ENCODE assay signal across 22 cellular contexts in genomic region chr1:45107782-45108181, GRCh38.
A peak's percentile ranks its signal among the peaks of the same experiment; 100 is the strongest.
DNase-seq lines count a peak whose midpoint lies in the region; ATAC-seq, FAIRE-seq and TF ChIP-seq lines count a peak whose summit lies in the region.
"Had no signal": no experiment of that assay in that cellular context is flagged by ENCODE, and none has a peak within 500 bp of the region (broad histone marks: within the 10 kb centered on the region; RNA-seq: fewer than 3 reads in every experiment).

No MANE protein-coding gene starts in this region.

- H3K9me3 Mint-ChIP-seq in WTC11, result peaks cover 48% of the 10 kb centered on the region
- H3K9me3 Mint-ChIP-seq in endodermal cell, result peaks cover 72% of the 10 kb centered on the region
- H3K9me3 Mint-ChIP-seq in CD8-positive, alpha-beta memory T cell, result no peaks in the 10 kb centered on the region
- H3K9me3 Mint-ChIP-seq: CD4-positive, alpha-beta memory T cell had no signal

- TF ChIP-seq CTCF in WTC11 (IDR thresholded peaks at IDR 0.05) (no peak), K562 (IDR thresholded peaks at IDR 0.05 in 2 of 3, conservative IDR thresholded peaks at IDR 0.05 in 1 of 3; ENCODE audit: insufficient read depth in 2 of 3, low read depth in 1 of 3, low read length in 3 of 3) (no peak), endodermal cell (conservative IDR thresholded peaks at IDR 0.05) (no peak), body of pancreas (IDR thresholded peaks at IDR 0.05) (no peak)

- no peaks in the 10 kb centered on the region for H3K36me3 ChIP-seq in K562 (ENCODE audit: control insufficient read depth, insufficient read depth, low read length)
- H3K36me3 ChIP-seq in endodermal cell (ENCODE audit: control insufficient read depth, insufficient read depth, low read length), result peaks cover 50% of the 10 kb centered on the region
- H3K36me3 ChIP-seq in body of pancreas (replicated peaks in 1 of 2; ENCODE audit: insufficient read depth in 1 of 2, low read depth in 2 of 2), result no peaks in the 10 kb centered on the region
- no peaks in the 10 kb centered on the region for H3K36me3 ChIP-seq in CD8-positive, alpha-beta memory T cell (ENCODE audit: insufficient read depth, low read length)
- H3K36me3 ChIP-seq: BE2C, BLaER1 had no signal

- no peaks in the 10 kb centered on the region for H3K9me1 ChIP-seq in K562 (ENCODE audit: control insufficient read depth, insufficient read depth, low read length)

- no peak overlapping the region for H3K4me3 Mint-ChIP-seq in WTC11
- H3K4me3 Mint-ChIP-seq in endodermal cell, result no peak overlapping the region
- no peak overlapping the region for H3K4me3 Mint-ChIP-seq in CD8-positive, alpha-beta memory T cell
- H3K4me3 Mint-ChIP-seq: CD14-positive monocyte; CD4-positive, alpha-beta memory T cell; CD4-positive, CD25-positive, alpha-beta regulatory T cell had no signal

- no peak overlapping the region for H3K4me3 ChIP-seq in K562
- H3K4me3 ChIP-seq in endodermal cell (ENCODE audit: low read length), result peak overlapping the region; percentile 71
- no peak overlapping the region for H3K4me3 ChIP-seq in body of pancreas
- no peak overlapping the region for H3K4me3 ChIP-seq in CD8-positive, alpha-beta memory T cell (ENCODE audit: low read length)
- H3K4me3 ChIP-seq: BLaER1 had no signal

- in situ Hi-C loops in K562 (cut with MboI), result no loop called here

- TF ChIP-seq RAD21 in K562 (CRISPR knock-in tag; conservative IDR thresholded peaks at IDR 0.05 in 1 of 2, IDR thresholded peaks at IDR 0.05 in 1 of 2), result no peak

- no peak overlapping the region for H3K27ac ChIP-seq in K562 (ENCODE audit: extremely low read depth, low read depth, low read length)
- no peak overlapping the region for H3K27ac ChIP-seq in endodermal cell (ENCODE audit: low read depth, low read length)
- no peak overlapping the region for H3K27ac ChIP-seq in body of pancreas
- H3K27ac ChIP-seq in CD8-positive, alpha-beta memory T cell (ENCODE audit: low read depth, low read length), result no peak overlapping the region
- H3K27ac ChIP-seq: BLaER1 had no signal

- intact Hi-C loops in K562 (cut with micrococcal nuclease), result no loop called here
- intact Hi-C loops in body of pancreas (cut with DNase I), result no loop called here

- no peak overlapping the region for H3K9ac ChIP-seq in K562 (ENCODE audit: insufficient read depth in 1 of 2, low read depth in 2 of 2, low read length in 2 of 2)
- no peak overlapping the region for H3K9ac ChIP-seq in endodermal cell (ENCODE audit: extremely low read depth, low read length, poor library complexity, severe bottlenecking)
- H3K9ac ChIP-seq: BLaER1 had no signal

- no peaks in the 10 kb centered on the region for H4K20me1 ChIP-seq in K562 (replicated peaks; ENCODE audit: control insufficient read depth, insufficient read depth, low read length)
- H4K20me1 ChIP-seq: BLaER1 had no signal

- TF ChIP-seq POLR2A in K562 (conservative IDR thresholded peaks at IDR 0.05) (no peak), body of pancreas (IDR thresholded peaks at IDR 0.05) (no peak)

- H3K4me1 ChIP-seq in K562 (replicated peaks in 1 of 2; ENCODE audit: control insufficient read depth in 2 of 2, insufficient read depth in 2 of 2, low read length in 2 of 2) (no peaks in the 10 kb centered on the region), endodermal cell (ENCODE audit: control insufficient read depth, insufficient read depth, low read length) (no peaks in the 10 kb centered on the region), body of pancreas (no peaks in the 10 kb centered on the region)
- no peaks in the 10 kb centered on the region for H3K4me1 ChIP-seq in CD8-positive, alpha-beta memory T cell (ENCODE audit: insufficient read depth, low read length)
- H3K4me1 ChIP-seq: BE2C, BLaER1, Caco-2 had no signal

- no peak for DNase-seq in WTC11 (ENCODE audit: low spot score)
- DNase-seq in K562 (ENCODE audit: extremely low read depth in 1 of 4, low spot score in 3 of 4), result no peak
- no peak for DNase-seq in endodermal cell
- DNase-seq in HUDEP-2 (lab: John Stamatoyannopoulos, UW; ENCODE audit: unreplicated experiment in 76 of 76), result no peak
- no peak for DNase-seq in body of pancreas
- DNase-seq in CD8-positive, alpha-beta memory T cell, result no peak
- DNase-seq: 8988T; ACHN; BE2C; C1 segment of cervical spinal cord; Caco-2; Calu3; CD4-positive, alpha-beta memory T cell; CD4-positive, CD25-positive, alpha-beta regulatory T cell; DMS79 treated with DMSO at 0.1 percent for 48 hours; GF-D8 had no signal

- H3K27me3 ChIP-seq in K562 (ENCODE audit: control insufficient read depth in 2 of 2, insufficient read depth in 2 of 2, low read length in 2 of 2) (peaks cover 4 to 6% of the 10 kb centered on the region in 2 experiments; a peak in 3 of 5 replicates), endodermal cell (ENCODE audit: control insufficient read depth, insufficient read depth, low read length, poor library complexity, severe bottlenecking) (no peaks in the 10 kb centered on the region), body of pancreas (peaks cover 0 to 4% of the 10 kb centered on the region in 2 donors)
- no peaks in the 10 kb centered on the region for H3K27me3 ChIP-seq in CD8-positive, alpha-beta memory T cell (ENCODE audit: insufficient read depth, low read length, poor library complexity, severe bottlenecking)
- H3K27me3 ChIP-seq: BE2C, BLaER1 had no signal

- CTCF ChIA-PET in WTC11 (lab: Charles Lee), result no interaction called here
- CTCF ChIA-PET in K562 (lab: Yijun Ruan, JAX; ENCODE audit: low intra/inter-chr PET ratio), result no interaction called here
- CTCF ChIA-PET in CD8-positive, alpha-beta memory T cell (lab: Charles Lee), result no interaction called here

- H3K79me2 ChIP-seq in K562 (ENCODE audit: control insufficient read depth, insufficient read depth, low read length), result no peaks in the 10 kb centered on the region

- H3K9me3 ChIP-seq in K562 (replicated peaks; ENCODE audit: control insufficient read depth, insufficient read depth, low read depth, low read length) (no peaks in the 10 kb centered on the region), endodermal cell (ENCODE audit: control insufficient read depth, low read length) (peaks cover 85% of the 10 kb centered on the region), body of pancreas (no peaks in the 10 kb centered on the region)
- no peaks in the 10 kb centered on the region for H3K9me3 ChIP-seq in CD8-positive, alpha-beta memory T cell (ENCODE audit: low read length)
- H3K9me3 ChIP-seq: BE2C, Caco-2 had no signal

- no peaks in the 10 kb centered on the region; the same call in 1 of the 2 replicates for H3K27me3 Mint-ChIP-seq in WTC11 (ENCODE audit: low read depth)
- no peaks in the 10 kb centered on the region for H3K27me3 Mint-ChIP-seq in endodermal cell (ENCODE audit: insufficient read depth)
- H3K27me3 Mint-ChIP-seq in CD8-positive, alpha-beta memory T cell, result no peaks in the 10 kb centered on the region
- H3K27me3 Mint-ChIP-seq: CD4-positive, alpha-beta memory T cell; CD4-positive, CD25-positive, alpha-beta regulatory T cell had no signal

- POLR2A ChIA-PET in WTC11 (lab: Charles Lee) (no interaction called here), K562 (lab: Yijun Ruan, JAX) (interaction anchor here (0.6 kb wide), 1 partner anchor 692 kb away, joined by 3 read pairs; no protein-coding TSS in a partner anchor)
- POLR2A ChIA-PET in CD8-positive, alpha-beta memory T cell (lab: Charles Lee), result no interaction called here

- FAIRE-seq in K562 (lab: Jason Lieb, UNC), result no peak
- FAIRE-seq: D721Med, G401.6, GM12891, GM19239 had no signal

- no peak overlapping the region for H2AFZ ChIP-seq in K562 (ENCODE audit: low read depth, low read length)

- peaks cover 27% of the 10 kb centered on the region for H3K36me3 Mint-ChIP-seq in WTC11
- peaks cover 51% of the 10 kb centered on the region for H3K36me3 Mint-ChIP-seq in endodermal cell (ENCODE audit: low read depth)
- peaks cover 0 to 6% (median 3%) of the 10 kb centered on the region in 3 donors for H3K36me3 Mint-ChIP-seq in CD8-positive, alpha-beta memory T cell
- H3K36me3 Mint-ChIP-seq: CD14-positive monocyte; CD4-positive, alpha-beta memory T cell; CD4-positive, CD25-positive, alpha-beta regulatory T cell had no signal

- ATAC-seq in WTC11 (no peak), K562 (no peak), body of pancreas (no peak)

- H3K4me1 Mint-ChIP-seq in WTC11, result peaks cover 4% of the 10 kb centered on the region; the same call in 1 of the 2 replicates
- H3K4me1 Mint-ChIP-seq in endodermal cell, result no peaks in the 10 kb centered on the region
- no peaks in the 10 kb centered on the region for H3K4me1 Mint-ChIP-seq in CD8-positive, alpha-beta memory T cell
- H3K4me1 Mint-ChIP-seq: CD14-positive monocyte had no signal

- no peak overlapping the region for H3K27ac Mint-ChIP-seq in WTC11
- H3K27ac Mint-ChIP-seq in endodermal cell, result no peak overlapping the region
- no peak overlapping the region for H3K27ac Mint-ChIP-seq in CD8-positive, alpha-beta memory T cell
- H3K27ac Mint-ChIP-seq: CD14-positive monocyte; CD4-positive, CD25-positive, alpha-beta regulatory T cell had no signal

- TF ChIP-seq EP300 in K562 (IDR thresholded peaks at IDR 0.05; ENCODE audit: low read length), result no peak

- WGBS in K562 (ENCODE audit: insufficient coverage, low coverage, missing lambda C conversion rate), result 0% methylated on average over 3 of the region's 3 CpGs
- WGBS in endodermal cell (ENCODE audit: insufficient coverage in 1 of 2, insufficient read length in 1 of 2), 2 experiments, result 75 to 97% methylated on average over 2 to 3 of the region's 3 CpGs
- 90 to 91% methylated on average over 3 of the region's 3 CpGs for WGBS in body of pancreas, 2 donors

- no peak overlapping the region for H3K4me2 ChIP-seq in K562 (ENCODE audit: insufficient read depth, low read length)
- H3K4me2 ChIP-seq: BLaER1 had no signal

- no TSS peak for BruUV-seq in K562 (replicated peaks; lab: Mats Ljungman, UMichigan)

TF ChIP-seq in WTC11, 78 proteins besides CTCF, POLR2A, EP300 and RAD21:
- no peak for TF ChIP-seq ATF1 (CRISPR knock-in tag; IDR thresholded peaks at IDR 0.05)
- TF ChIP-seq ZNF121 (CRISPR knock-in tag; IDR thresholded peaks at IDR 0.05), result 0 out of 2 replicates have a peak, but pooled peaks have one; percentile 5

TF ChIP-seq in K562, 482 proteins besides CTCF, POLR2A, EP300 and RAD21:
- TF ChIP-seq TCF15 (CRISPR knock-in tag; IDR thresholded peaks at IDR 0.05) (no peak), GATA2 (CRISPR knock-in tag; IDR thresholded peaks at IDR 0.05) (no peak), DMBX1 (CRISPR knock-in tag; IDR thresholded peaks at IDR 0.05; ENCODE audit: borderline replicate concordance) (no peak), ZNF121 (CRISPR knock-in tag; conservative IDR thresholded peaks at IDR 0.05) (peak; percentile 76; the same call in 1 of the 2 replicates)
TF ChIP-seq in K562: peak in this region for 1.

Comparison
In these comparisons a context has a peak if more than half of its experiments do, and no peak if none do; other contexts are left out.
1. Of the 49 proteins assayed by ChIP-seq in both K562 and WTC11: peak only in K562: none; only in WTC11: none; in both: ZNF121; in neither: 48.